In genomic region chr18:57983965-57984364, GRCh38 we compare ENCODE assay signal across 21 cellular contexts.
DNase-seq lines count a peak whose midpoint lies in the region; ATAC-seq, FAIRE-seq and TF ChIP-seq lines count a peak whose summit lies in the region.
"Had no signal": no experiment of that assay in that cellular context is flagged by ENCODE, and none has a peak within 500 bp of the region (broad histone marks: within the 10 kb centered on the region; RNA-seq: fewer than 3 reads in every experiment).

No MANE protein-coding gene starts in this region.

- H3K14ac ChIP-seq in neuronal stem cell (ENCODE audit: low read length): no peak overlapping the region

- no peak overlapping the region for H3K4ac ChIP-seq in neuronal stem cell (ENCODE audit: low read length)

- no peak for FAIRE-seq in HepG2 (lab: Jason Lieb, UNC)
- FAIRE-seq: A549, GM12878, GM12892, GM18507, GM19239 had no signal

- H3K4me2 ChIP-seq in HepG2 (ENCODE audit: low read depth, low read length): no peak overlapping the region
- H3K4me2 ChIP-seq in neural cell (ENCODE audit: low read length): no peak overlapping the region
- H3K4me2 ChIP-seq in neuronal stem cell (ENCODE audit: insufficient read depth, low read length, poor library complexity, severe bottlenecking): no peak overlapping the region
- H3K4me2 ChIP-seq: A549; BLaER1 treated with 17β-estradiol and CSF1 and Interleukin-3, amounts not matched to agents 10 nM and 100 nM had no signal

- no peak overlapping the region for H2BK15ac ChIP-seq in neuronal stem cell (ENCODE audit: low read length)

- peaks cover 41% of the 10 kb centered on the region for H3K4me1 ChIP-seq in HepG2 (ENCODE audit: insufficient read depth, low read length)
- H3K4me1 ChIP-seq in right lobe of liver: no peaks in the 10 kb centered on the region
- H3K4me1 ChIP-seq in HEK293 (ENCODE audit: control insufficient read depth, insufficient read depth, low read length): peaks cover 14% of the 10 kb centered on the region
- peaks cover 11 to 18% of the 10 kb centered on the region in 2 donors for H3K4me1 ChIP-seq in neuronal stem cell (ENCODE audit: control insufficient read depth in 2 of 2, insufficient read depth in 1 of 2, low read depth in 1 of 2, low read length in 2 of 2)

- H2BK120ac ChIP-seq in neuronal stem cell (ENCODE audit: low read depth, low read length): no peak overlapping the region

- POLR2A ChIA-PET in HepG2 (lab: Yijun Ruan, JAX) (no interaction called here), HEK293 (lab: Yijun Ruan, JAX) (no interaction called here)

- DNase-seq in HepG2 (ENCODE audit: low spot score) (no peak), right lobe of liver (no peak), COR-L47 (lab: John Stamatoyannopoulos, UW) (no peak), neuronal stem cell (ENCODE audit: low spot score) (no peak)
- DNase-seq in activated T-cell treated with anti-CD3 and anti-CD28 coated beads, Interleukin-2, amount 50 U/mL, for 4 hours: no peak
- DNase-seq: AML-193; CD4-positive, alpha-beta T cell; CD8-positive, alpha-beta T cell; EL; GDM1 had no signal

- H3K23ac ChIP-seq in neuronal stem cell (ENCODE audit: low read depth, low read length, poor library complexity): no peak overlapping the region

- TF ChIP-seq RAD21 in HepG2 (CRISPR knock-in tag; IDR thresholded peaks at IDR 0.05): no peak
- TF ChIP-seq RAD21 in neural cell (conservative IDR thresholded peaks at IDR 0.05): no peak

- no peak overlapping the region for H2BK12ac ChIP-seq in neuronal stem cell (ENCODE audit: low read length)

- H4K20me1 ChIP-seq in HepG2 (ENCODE audit: insufficient read depth, low read length) (no peaks in the 10 kb centered on the region), neural cell (ENCODE audit: insufficient read depth) (no peaks in the 10 kb centered on the region)
- H4K20me1 ChIP-seq: BLaER1 treated with 17β-estradiol and CSF1 and Interleukin-3, amounts not matched to agents 10 nM and 100 nM had no signal

- H3K4me1 Mint-ChIP-seq in activated T-cell treated with anti-CD3 and anti-CD28 coated beads, Interleukin-2, amount 50 U/mL, for 4 hours (ENCODE audit: low read depth): no peaks in the 10 kb centered on the region

- H2AFZ ChIP-seq in HepG2 (ENCODE audit: low read length) (no peak overlapping the region), neural cell (ENCODE audit: low read depth, low read length) (no peak overlapping the region), neuronal stem cell (ENCODE audit: low read length) (no peak overlapping the region)

- no peaks in the 10 kb centered on the region for H3K27me3 Mint-ChIP-seq in activated T-cell treated with anti-CD3 and anti-CD28 coated beads, Interleukin-2, amount 50 U/mL, for 4 hours (ENCODE audit: low read depth)
- H3K27me3 Mint-ChIP-seq: B cell had no signal

- no peak for ATAC-seq in HepG2
- no peak for ATAC-seq in right lobe of liver
- ATAC-seq in activated T-cell treated with anti-CD3 and anti-CD28 coated beads, Interleukin-2, amount 50 U/mL, for 4 hours: no peak
- ATAC-seq: A549; CD8-positive, alpha-beta T cell; GM12878 had no signal

- H3K9me2 ChIP-seq in neural cell (ENCODE audit: insufficient read depth, low read length): no peaks in the 10 kb centered on the region

- TF ChIP-seq EP300 in HepG2 (IDR thresholded peaks at IDR 0.05; ENCODE audit: low read depth in 2 of 2, low read length in 2 of 2): no peak
- no peak for TF ChIP-seq EP300 in HepG2 (CRISPR knock-in tag; IDR thresholded peaks at IDR 0.05; ENCODE audit: borderline replicate concordance)
- TF ChIP-seq EP300 in neural cell (conservative IDR thresholded peaks at IDR 0.05; ENCODE audit: poor library complexity, severe bottlenecking): no peak

- H3K79me1 ChIP-seq in neuronal stem cell (ENCODE audit: low read depth, low read length): no peaks in the 10 kb centered on the region

- no TSS peak for BruUV-seq in HepG2 (replicated peaks; lab: Mats Ljungman, UMichigan)

- H3K4me3 ChIP-seq in HepG2 (replicated peaks in 1 of 3; ENCODE audit: insufficient read depth in 1 of 3, low read depth in 2 of 3, low read length in 3 of 3) (no peak overlapping the region), right lobe of liver (no peak overlapping the region), HEK293 (ENCODE audit: low read depth, low read length) (no peak overlapping the region), neural cell (ENCODE audit: low read length) (peak overlapping the region; percentile 20), neuronal stem cell (ENCODE audit: low read length in 2 of 2) (no peak overlapping the region)
- H3K4me3 ChIP-seq: A549; BLaER1 treated with 17β-estradiol and CSF1 and Interleukin-3, amounts not matched to agents 10 nM and 100 nM; GM12878 had no signal

- H3K36me3 Mint-ChIP-seq in activated T-cell treated with anti-CD3 and anti-CD28 coated beads, Interleukin-2, amount 50 U/mL, for 4 hours (ENCODE audit: insufficient read depth): no peaks in the 10 kb centered on the region
- H3K36me3 Mint-ChIP-seq: CD8-positive, alpha-beta T cell had no signal

- H3K27me3 ChIP-seq in HepG2 (ENCODE audit: control insufficient read depth in 1 of 2, insufficient read depth in 2 of 2, low read length in 2 of 2): no peaks in the 10 kb centered on the region
- no peaks in the 10 kb centered on the region for H3K27me3 ChIP-seq in right lobe of liver
- H3K27me3 ChIP-seq in neural cell (ENCODE audit: insufficient read depth, low read depth, low read length): no peaks in the 10 kb centered on the region
- peaks cover 0 to 9% (median 0%) of the 10 kb centered on the region in 3 experiments for H3K27me3 ChIP-seq in neuronal stem cell (ENCODE audit: control insufficient read depth in 3 of 3, insufficient read depth in 3 of 3, low read depth in 1 of 3, low read length in 3 of 3)
- H3K27me3 ChIP-seq: BLaER1 treated with 17β-estradiol and CSF1 and Interleukin-3, amounts not matched to agents 10 nM and 100 nM had no signal

- intact Hi-C loops in HepG2 (cut with micrococcal nuclease; ENCODE audit: unreplicated experiment): no loop called here
- intact Hi-C loops in right lobe of liver (cut with DNase I): no loop called here

- 84% methylated on average over 3 of the region's 3 CpGs for WGBS in HepG2 (ENCODE audit: low lambda C conversion rate)
- WGBS in right lobe of liver (ENCODE audit: insufficient coverage, low coverage, low lambda C conversion rate, missing lambda C conversion rate): 58% methylated on average over 2 of the region's 3 CpGs
- WGBS in neuronal stem cell (ENCODE audit: extremely low coverage in 2 of 2, insufficient read length in 2 of 2, insufficient replicate concordance in 1 of 2), 2 donors: no CpG with 5 or more reads among the region's 3 CpGs

- CTCF ChIA-PET in HepG2 (lab: Yijun Ruan, JAX; ENCODE audit: low intra/inter-chr PET ratio, low total read pairs): no interaction called here
- CTCF ChIA-PET in HEK293 (lab: Yijun Ruan, JAX): interaction anchor here (0.5 to 0.7 kb wide), 2 partner anchors 39 to 621 kb away, joined by 3 to 4 read pairs; no protein-coding TSS in a partner anchor

- no peak overlapping the region for H3K18ac ChIP-seq in neuronal stem cell (ENCODE audit: low read length)

- no peak overlapping the region for H3K4me3 Mint-ChIP-seq in activated T-cell treated with anti-CD3 and anti-CD28 coated beads, Interleukin-2, amount 50 U/mL, for 4 hours
- H3K4me3 Mint-ChIP-seq: B cell; CD4-positive, alpha-beta T cell; CD8-positive, alpha-beta T cell had no signal

- TF ChIP-seq CTCF in HepG2 (CRISPR knock-in tag; IDR thresholded peaks at IDR 0.05) (no peak), right lobe of liver (IDR thresholded peaks at IDR 0.05) (no peak), HEK293 (tag by site-specific recombination; IDR thresholded peaks at IDR 0.05) (no peak), neural cell (IDR thresholded peaks at IDR 0.05; ENCODE audit: poor library complexity, severe bottlenecking) (no peak)

- TF ChIP-seq POLR2A in HepG2 (IDR thresholded peaks at IDR 0.05; ENCODE audit: insufficient read depth in 1 of 2, low read depth in 2 of 2, low read length in 2 of 2): no peak
- no peak for TF ChIP-seq POLR2A in right lobe of liver (IDR thresholded peaks at IDR 0.05)

- no peak overlapping the region for H4K8ac ChIP-seq in neuronal stem cell (ENCODE audit: low read depth, low read length)

- H2BK5ac ChIP-seq in neuronal stem cell (ENCODE audit: low read length): no peak overlapping the region

- in situ Hi-C loops in HepG2 (cut with HindIII; ENCODE audit: extremely low pct_ligation_motif_present, low pct_unique_long_range_greater_than_20kb): no loop called here

- no peak overlapping the region for H3K27ac ChIP-seq in HepG2 (ENCODE audit: extremely low read length, insufficient read depth, low read length)
- no peak overlapping the region for H3K27ac ChIP-seq in right lobe of liver
- H3K27ac ChIP-seq in HEK293 (ENCODE audit: extremely low read depth, low read depth, low read length): no peak overlapping the region
- H3K27ac ChIP-seq in neural cell (ENCODE audit: low read length): peak overlapping the region; percentile 83
- no peak overlapping the region for H3K27ac ChIP-seq in neuronal stem cell (replicated peaks; ENCODE audit: low read length)
- H3K27ac ChIP-seq: 22Rv1; BLaER1 treated with 17β-estradiol and CSF1 and Interleukin-3, amounts not matched to agents 10 nM and 100 nM; C4-2B had no signal

- H3K9ac ChIP-seq in HepG2 (ENCODE audit: insufficient read depth, low read depth, low read length) (no peak overlapping the region), neural cell (ENCODE audit: low read length) (peak overlapping the region; percentile 17), neuronal stem cell (ENCODE audit: low read depth, low read length, poor library complexity) (no peak overlapping the region)
- H3K9ac ChIP-seq: BLaER1 treated with 17β-estradiol and CSF1 and Interleukin-3, amounts not matched to agents 10 nM and 100 nM had no signal

- no peaks in the 10 kb centered on the region for H3F3A ChIP-seq in neural cell (ENCODE audit: insufficient read depth, low read length, poor library complexity, severe bottlenecking)

- H3K79me2 ChIP-seq in HepG2 (ENCODE audit: insufficient read depth, low read length) (no peaks in the 10 kb centered on the region), neural cell (replicated peaks; ENCODE audit: insufficient read depth, low read length) (no peaks in the 10 kb centered on the region)

- H2AK5ac ChIP-seq in neuronal stem cell (ENCODE audit: low read depth, low read length): no peak overlapping the region

- H3K9me3 ChIP-seq in HepG2 (ENCODE audit: low read length) (no peaks in the 10 kb centered on the region), right lobe of liver (no peaks in the 10 kb centered on the region), HEK293 (ENCODE audit: control insufficient read depth, insufficient read depth, low read depth, low read length) (no peaks in the 10 kb centered on the region), neural cell (ENCODE audit: low read length) (no peaks in the 10 kb centered on the region), neuronal stem cell (replicated peaks in 1 of 2; ENCODE audit: control insufficient read depth in 2 of 2, insufficient read depth in 1 of 2, low read depth in 1 of 2, low read length in 2 of 2) (no peaks in the 10 kb centered on the region)
- H3K9me3 ChIP-seq: A549; BLaER1 treated with 17β-estradiol and CSF1 and Interleukin-3, amounts not matched to agents 10 nM and 100 nM had no signal

- H3K36me3 ChIP-seq in HepG2 (replicated peaks in 1 of 2; ENCODE audit: control insufficient read depth in 1 of 2, insufficient read depth in 2 of 2, low read length in 2 of 2): no peaks in the 10 kb centered on the region
- H3K36me3 ChIP-seq in right lobe of liver: no peaks in the 10 kb centered on the region
- H3K36me3 ChIP-seq in HEK293 (ENCODE audit: control insufficient read depth in 2 of 2, insufficient read depth in 1 of 2, low read length in 2 of 2): no peaks in the 10 kb centered on the region
- no peaks in the 10 kb centered on the region for H3K36me3 ChIP-seq in neural cell (ENCODE audit: insufficient read depth, low read length)
- H3K36me3 ChIP-seq in neuronal stem cell (replicated peaks in 1 of 2; ENCODE audit: control insufficient read depth in 2 of 2, insufficient read depth in 2 of 2, low read length in 2 of 2): no peaks in the 10 kb centered on the region
- H3K36me3 ChIP-seq: BLaER1 treated with 17β-estradiol and CSF1 and Interleukin-3, amounts not matched to agents 10 nM and 100 nM had no signal

- H4K91ac ChIP-seq in neuronal stem cell (ENCODE audit: low read depth, low read length, poor library complexity): no peak overlapping the region

- H3K9me3 Mint-ChIP-seq in activated T-cell treated with anti-CD3 and anti-CD28 coated beads, Interleukin-2, amount 50 U/mL, for 4 hours: no peaks in the 10 kb centered on the region
- H3K9me3 Mint-ChIP-seq: CD4-positive, alpha-beta T cell; CD8-positive, alpha-beta T cell had no signal

Comparison
In these comparisons a context has a peak if more than half of its experiments do, and no peak if none do; other contexts are left out.
1. Of the 63 proteins assayed by ChIP-seq in both HepG2 and HEK293: peak only in HepG2: none; only in HEK293: ZNF513; in both: none; in neither: 62.